ENCODE assay signal across 14 cellular contexts in genomic region chr5:41246376-41246775, GRCh38. TPM values are rescaled to one million over a fixed set of nuclear protein-coding genes. Genes with fewer than 3 reads are reported as not detected.
DNase-seq lines count a peak whose midpoint lies in the region; ATAC-seq and TF ChIP-seq lines count a peak whose summit lies in the region.
"Had no signal": no experiment of that assay in that cellular context is flagged by ENCODE, and none has a peak within 500 bp of the region (broad histone marks: within the 10 kb centered on the region; RNA-seq: fewer than 3 reads in every experiment).

No MANE protein-coding gene starts in this region.

- no peak overlapping the region for H3K4me3 ChIP-seq in epithelial cell of proximal tubule (ENCODE audit: low read depth, low read length)
- H3K4me3 ChIP-seq: neural progenitor cell had no signal

- H3K27ac Mint-ChIP-seq in activated naive CD4-positive, alpha-beta T cell treated with anti-CD3 and anti-CD28 coated beads, Interleukin-2, amount 50 U/mL, for 72 hours, result no peak overlapping the region
- H3K27ac Mint-ChIP-seq: CD8-positive, alpha-beta memory T cell; neural progenitor cell; T-helper 17 cell had no signal

- no peak for ATAC-seq in activated naive CD4-positive, alpha-beta T cell treated with anti-CD3 and anti-CD28 coated beads, Interleukin-2, amount 50 U/mL, for 72 hours
- no peak for ATAC-seq in HG03175 (IDR thresholded peaks at IDR 0.05; ENCODE audit: unreplicated experiment)
- ATAC-seq: T-helper 17 cell had no signal

- no peaks in the 10 kb centered on the region for H3K9me3 Mint-ChIP-seq in activated naive CD4-positive, alpha-beta T cell treated with anti-CD3 and anti-CD28 coated beads, Interleukin-2, amount 50 U/mL, for 72 hours
- H3K9me3 Mint-ChIP-seq: neural progenitor cell had no signal

- DNase-seq in Caki2 (ENCODE audit: low read depth) (peak; percentile 84), NCI-H69 (lab: John Stamatoyannopoulos, UW) (peak; percentile 36), epithelial cell of proximal tubule (ENCODE audit: low read depth) (peak; percentile 33), non-pigmented ciliary epithelial cell (ENCODE audit: low read depth) (peak; percentile 4), HT-29 (ENCODE audit: low spot score) (no peak), mesenteric fat pad (ENCODE audit: low spot score) (no peak)
- no peak for DNase-seq in activated naive CD4-positive, alpha-beta T cell treated with anti-CD3 and anti-CD28 coated beads, Interleukin-2, amount 50 U/mL, for 72 hours (ENCODE audit: low spot score in 2 of 2)
- DNase-seq: CD8-positive, alpha-beta memory T cell; effector CD4-positive, alpha-beta T cell; NCI-H1048; stimulated activated CD4-positive, alpha-beta T cell treated with anti-CD3 and anti-CD28 coated beads, Interleukin-4, amount 100 ng/mL, for 1 hour; T-helper 17 cell had no signal

- no peak for TF ChIP-seq CTCF in epithelial cell of proximal tubule (conservative IDR thresholded peaks at IDR 0.05; ENCODE audit: low read depth, low read length)

- in situ Hi-C loops in Caki2 (cut with HindIII; ENCODE audit: low pct_unique_long_range_greater_than_20kb, low sequenced_read_pairs), result no loop called here

- no peaks in the 10 kb centered on the region for H3K36me3 Mint-ChIP-seq in activated naive CD4-positive, alpha-beta T cell treated with anti-CD3 and anti-CD28 coated beads, Interleukin-2, amount 50 U/mL, for 72 hours
- H3K36me3 Mint-ChIP-seq: CD8-positive, alpha-beta memory T cell; neural progenitor cell had no signal

RNA-seq across cellular contexts. Expression of gene C6, which starts 33.0 kb away (rescaled TPM):
- total RNA-seq in Caki2 (2014; rRNA removed; shearing (Covaris generic); ENCODE audit: low replicate concordance), result 1.2 TPM in 1 of 2 replicates, not detected in the other
- not detected in 2 replicates for total RNA-seq in epithelial cell of proximal tubule
- total RNA-seq in HT-29 (2014; rRNA removed; shearing (Covaris generic)), result not detected in 2 replicates
- total RNA-seq in activated naive CD4-positive, alpha-beta T cell treated with anti-CD3 and anti-CD28 coated beads, Interleukin-2, amount 50 U/mL, for 72 hours, result not detected
- total RNA-seq in mesenteric fat pad, result 6.8 TPM
- total RNA-seq: CD8-positive, alpha-beta memory T cell; T-helper 17 cell had no signal

Comparison
In these comparisons a context has a peak if more than half of its experiments do, and no peak if none do; other contexts are left out.
1. DNase-seq: peak in Caki2 (single experiment), NCI-H69 (single experiment), epithelial cell of proximal tubule (single experiment) and non-pigmented ciliary epithelial cell (single experiment); none in HT-29 (single experiment), activated naive CD4-positive, alpha-beta T cell treated with anti-CD3 and anti-CD28 coated beads, Interleukin-2, amount 50 U/mL, for 72 hours (0 of 2) and mesenteric fat pad (single experiment).